17 cellular contexts compared by ENCODE assay signal in the genomic region with DNA sequence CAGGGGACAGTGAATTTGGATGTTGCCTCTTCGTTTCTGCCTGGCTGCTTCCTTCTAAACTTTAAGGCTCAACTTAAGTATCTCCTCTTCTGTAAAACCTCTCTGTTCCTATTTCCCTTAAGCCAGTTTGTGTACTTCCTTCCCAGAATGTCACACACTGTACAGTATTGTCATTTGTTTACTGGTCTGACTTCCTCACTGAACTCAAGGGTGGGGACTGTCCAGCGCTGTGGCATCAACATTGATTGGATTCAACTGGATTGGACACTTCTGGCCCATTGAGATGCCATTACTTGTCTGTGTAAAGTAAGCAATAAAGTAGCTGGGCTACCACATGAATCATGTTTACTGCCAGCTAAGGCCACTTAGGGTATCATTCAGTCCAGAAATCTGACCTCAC.
DNase-seq lines count a peak whose midpoint lies in the region; FAIRE-seq and TF ChIP-seq lines count a peak whose summit lies in the region.
"Had no signal": no experiment of that assay in that cellular context is flagged by ENCODE, and none has a peak within 500 bp of the region (broad histone marks: within the 10 kb centered on the region; RNA-seq: fewer than 3 reads in every experiment).

No MANE protein-coding gene starts in this region.

- 64 to 70% (median 66%) methylated on average over 2 of the region's 2 CpGs for WGBS in spleen, 5 donors
- WGBS in prostate gland = 85% methylated on average over 2 of the region's 2 CpGs

- DNase-seq in NCI-H510A (lab: John Stamatoyannopoulos, UW) (peak; percentile 28), left ventricle myocardium inferior (no peak), medulla oblongata (ENCODE audit: extremely low spot score) (peak; percentile 30), spleen (no peak), superior temporal gyrus (ENCODE audit: extremely low spot score) (no peak), D721Med (ENCODE audit: insufficient read length, low spot score) (no peak), prostate gland (ENCODE audit: low spot score) (no peak)
- DNase-seq: CD8-positive, alpha-beta T cell; HCEC 1CT; NCI-H1048; NCI-H146; NCI-H2081 treated with DMSO at 0.1 percent for 48 hours; NCI-H2227 treated with DMSO at 0.1 percent for 48 hours; NCI-H69; PC-3 had no signal

- H3K4me1 ChIP-seq in left ventricle myocardium inferior = peaks cover 90% of the 10 kb centered on the region
- peaks cover 12 to 85% (median 34%) of the 10 kb centered on the region in 6 donors for H3K4me1 ChIP-seq in spleen
- peaks cover 4% of the 10 kb centered on the region for H3K4me1 ChIP-seq in prostate gland (replicated peaks)

- no peak for FAIRE-seq in D721Med (lab: Jason Lieb, UNC)
- FAIRE-seq: K562 had no signal

- H3K9me3 ChIP-seq in left ventricle myocardium inferior (replicated peaks) (no peaks in the 10 kb centered on the region), spleen (no peaks in the 10 kb centered on the region), prostate gland (no peaks in the 10 kb centered on the region)

- intact Hi-C loops in left ventricle myocardium inferior (cut with micrococcal nuclease) (no loop called here), spleen (cut with DNase I; ENCODE audit: low total_unique reads) (no loop called here), prostate gland (cut with DNase I) (no loop called here)

- H3K27ac ChIP-seq in left ventricle myocardium inferior (replicated peaks) (peak overlapping the region; percentile 76), spleen (peak overlapping the region in 6 of 8 donors; percentile 2 to 78 (median 60)), prostate gland (no peak overlapping the region)
- H3K27ac ChIP-seq: HL-60 had no signal

- H3K27me3 ChIP-seq in left ventricle myocardium inferior (ENCODE audit: low read depth) (no peaks in the 10 kb centered on the region), spleen (replicated peaks in 1 of 7) (no peaks in the 10 kb centered on the region), prostate gland (replicated peaks; ENCODE audit: insufficient read depth) (no peaks in the 10 kb centered on the region)

- TF ChIP-seq POLR2A in spleen (IDR thresholded peaks at IDR 0.05) = no peak
- no peak for TF ChIP-seq POLR2A in prostate gland (IDR thresholded peaks at IDR 0.05)

- no peak for TF ChIP-seq CTCF in left ventricle myocardium inferior (IDR thresholded peaks at IDR 0.05; ENCODE audit: borderline replicate concordance)
- no peak for TF ChIP-seq CTCF in spleen (IDR thresholded peaks at IDR 0.05 in 8 of 11, conservative IDR thresholded peaks at IDR 0.05 in 3 of 11)
- TF ChIP-seq CTCF in D721Med (IDR thresholded peaks at IDR 0.05; ENCODE audit: insufficient read depth, missing control alignments) = no peak
- no peak for TF ChIP-seq CTCF in prostate gland (IDR thresholded peaks at IDR 0.05)

- H3K4me3 ChIP-seq in left ventricle myocardium inferior = no peak overlapping the region
- no peak overlapping the region for H3K4me3 ChIP-seq in spleen
- H3K4me3 ChIP-seq in prostate gland = no peak overlapping the region
- H3K4me3 ChIP-seq: K562 had no signal

- no peaks in the 10 kb centered on the region for H3K36me3 ChIP-seq in left ventricle myocardium inferior
- H3K36me3 ChIP-seq in spleen = no peaks in the 10 kb centered on the region
- no peaks in the 10 kb centered on the region for H3K36me3 ChIP-seq in prostate gland

Comparison
In these comparisons a context has a peak if more than half of its experiments do, and no peak if none do; other contexts are left out.
1. DNase-seq: peak in NCI-H510A (single experiment) and medulla oblongata (single experiment); none in left ventricle myocardium inferior (single experiment), spleen (single experiment), superior temporal gyrus (single experiment), D721Med (single experiment) and prostate gland (single experiment).
2. H3K27ac ChIP-seq: peak in left ventricle myocardium inferior (single experiment) and spleen (6 of 8); none in prostate gland (0 of 2).